ENCODE assay signal across 1 cellular context in the genomic region with DNA sequence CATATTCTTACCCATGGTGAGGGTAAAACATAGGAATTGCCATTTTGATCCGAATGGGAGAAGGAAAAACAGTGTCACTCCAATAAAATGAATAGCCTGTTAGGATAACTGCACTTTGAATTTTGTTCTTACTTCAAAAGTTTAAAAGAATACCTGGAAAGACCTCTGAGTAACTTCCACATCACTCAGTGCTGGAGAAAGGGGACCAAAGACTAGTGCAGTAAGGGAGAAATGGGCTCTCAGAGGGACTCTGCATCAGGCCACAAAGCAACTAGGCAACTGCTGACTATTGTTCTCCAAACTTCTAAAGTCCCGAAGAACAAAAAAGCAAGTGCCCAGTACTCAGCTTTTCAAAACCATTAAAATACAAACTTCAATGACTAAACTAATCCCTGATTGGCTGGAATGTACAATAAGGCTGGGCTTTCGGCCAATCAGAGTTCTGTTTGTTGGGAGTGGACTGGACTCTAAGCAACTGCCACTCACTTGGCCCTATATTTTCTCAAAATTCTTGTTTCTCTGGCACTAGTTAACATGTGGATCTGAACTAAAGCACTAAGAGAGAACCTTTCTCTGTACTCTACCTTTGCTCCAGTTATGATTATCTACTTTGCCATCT.
A peak's percentile ranks its signal among the peaks of the same experiment; 100 is the strongest.
TF ChIP-seq lines count a peak whose summit lies in the region.

No MANE protein-coding gene starts in this region.

TF ChIP-seq in K562, 482 proteins besides CTCF, POLR2A, EP300 and RAD21:
- TF ChIP-seq NFYB (IDR thresholded peaks at IDR 0.05; ENCODE audit: extremely low read depth, insufficient read length) (peak; percentile 33), ASH1L (IDR thresholded peaks at IDR 0.05; ENCODE audit: borderline replicate concordance, low read depth, partially characterized antibody) (peak; percentile 52), RBM25 (IDR thresholded peaks at IDR 0.05; ENCODE audit: low read depth, low read length, severe bottlenecking) (peak; percentile 18), TBP (optimal IDR thresholded peaks at IDR 0.05; ENCODE audit: low read depth, low read length) (no peak), RFX1 (IDR thresholded peaks at IDR 0.05) (peak; percentile 20; the same call in 1 of the 2 replicates), ZKSCAN1 (IDR thresholded peaks at IDR 0.05; ENCODE audit: low read depth, low read length) (no peak), PKNOX1 (IDR thresholded peaks at IDR 0.05) (peak; percentile 41; the same call in 1 of the 2 replicates)
